In the genomic region with DNA sequence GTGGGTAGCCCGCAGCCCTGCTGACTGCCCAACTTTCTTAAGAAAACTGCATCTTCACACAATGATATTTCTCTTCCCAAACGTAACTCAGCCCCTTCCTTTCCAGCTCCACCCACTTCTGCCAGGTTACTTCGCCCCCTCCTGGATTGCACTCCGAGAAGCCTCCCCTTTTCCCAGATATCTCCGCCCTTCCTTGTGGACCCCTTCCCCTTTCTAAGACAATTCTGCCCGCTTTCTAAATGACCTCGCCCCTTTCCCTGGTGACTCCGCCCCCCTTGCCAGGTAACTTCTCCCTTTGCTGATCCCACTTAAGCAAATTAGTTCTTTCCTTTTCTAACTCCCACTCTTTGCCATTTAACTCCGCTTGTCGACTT, we compare ENCODE assay signal across 1 cellular context.
TF ChIP-seq lines count a peak whose summit lies in the region.

No MANE protein-coding gene starts in this region.

TF ChIP-seq in HCT116, 20 proteins besides CTCF, POLR2A, EP300 and RAD21:
- TF ChIP-seq JUND (IDR thresholded peaks at IDR 0.05): no peak
- no peak for TF ChIP-seq EZH2 (IDR thresholded peaks at IDR 0.05)
- no peak for TF ChIP-seq CBX3 (IDR thresholded peaks at IDR 0.05; ENCODE audit: low read depth)
- no peak for TF ChIP-seq SIN3A (IDR thresholded peaks at IDR 0.05; ENCODE audit: low read depth)
- TF ChIP-seq CEBPB (IDR thresholded peaks at IDR 0.05; ENCODE audit: low read depth): no peak
- TF ChIP-seq, protein P1, sequence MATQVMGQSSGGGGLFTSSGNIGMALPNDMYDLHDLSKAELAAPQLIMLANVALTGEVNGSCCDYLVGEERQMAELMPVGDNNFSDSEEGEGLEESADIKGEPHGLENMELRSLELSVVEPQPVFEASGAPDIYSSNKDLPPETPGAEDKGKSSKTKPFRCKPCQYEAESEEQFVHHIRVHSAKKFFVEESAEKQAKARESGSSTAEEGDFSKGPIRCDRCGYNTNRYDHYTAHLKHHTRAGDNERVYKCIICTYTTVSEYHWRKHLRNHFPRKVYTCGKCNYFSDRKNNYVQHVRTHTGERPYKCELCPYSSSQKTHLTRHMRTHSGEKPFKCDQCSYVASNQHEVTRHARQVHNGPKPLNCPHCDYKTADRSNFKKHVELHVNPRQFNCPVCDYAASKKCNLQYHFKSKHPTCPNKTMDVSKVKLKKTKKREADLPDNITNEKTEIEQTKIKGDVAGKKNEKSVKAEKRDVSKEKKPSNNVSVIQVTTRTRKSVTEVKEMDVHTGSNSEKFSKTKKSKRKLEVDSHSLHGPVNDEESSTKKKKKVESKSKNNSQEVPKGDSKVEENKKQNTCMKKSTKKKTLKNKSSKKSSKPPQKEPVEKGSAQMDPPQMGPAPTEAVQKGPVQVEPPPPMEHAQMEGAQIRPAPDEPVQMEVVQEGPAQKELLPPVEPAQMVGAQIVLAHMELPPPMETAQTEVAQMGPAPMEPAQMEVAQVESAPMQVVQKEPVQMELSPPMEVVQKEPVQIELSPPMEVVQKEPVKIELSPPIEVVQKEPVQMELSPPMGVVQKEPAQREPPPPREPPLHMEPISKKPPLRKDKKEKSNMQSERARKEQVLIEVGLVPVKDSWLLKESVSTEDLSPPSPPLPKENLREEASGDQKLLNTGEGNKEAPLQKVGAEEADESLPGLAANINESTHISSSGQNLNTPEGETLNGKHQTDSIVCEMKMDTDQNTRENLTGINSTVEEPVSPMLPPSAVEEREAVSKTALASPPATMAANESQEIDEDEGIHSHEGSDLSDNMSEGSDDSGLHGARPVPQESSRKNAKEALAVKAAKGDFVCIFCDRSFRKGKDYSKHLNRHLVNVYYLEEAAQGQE (IDR thresholded peaks at IDR 0.05; ENCODE audit: low read depth): no peak
- TF ChIP-seq, protein P2, sequence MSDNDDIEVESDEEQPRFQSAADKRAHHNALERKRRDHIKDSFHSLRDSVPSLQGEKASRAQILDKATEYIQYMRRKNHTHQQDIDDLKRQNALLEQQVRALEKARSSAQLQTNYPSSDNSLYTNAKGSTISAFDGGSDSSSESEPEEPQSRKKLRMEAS (IDR thresholded peaks at IDR 0.05): no peak
- TF ChIP-seq, protein P3, sequence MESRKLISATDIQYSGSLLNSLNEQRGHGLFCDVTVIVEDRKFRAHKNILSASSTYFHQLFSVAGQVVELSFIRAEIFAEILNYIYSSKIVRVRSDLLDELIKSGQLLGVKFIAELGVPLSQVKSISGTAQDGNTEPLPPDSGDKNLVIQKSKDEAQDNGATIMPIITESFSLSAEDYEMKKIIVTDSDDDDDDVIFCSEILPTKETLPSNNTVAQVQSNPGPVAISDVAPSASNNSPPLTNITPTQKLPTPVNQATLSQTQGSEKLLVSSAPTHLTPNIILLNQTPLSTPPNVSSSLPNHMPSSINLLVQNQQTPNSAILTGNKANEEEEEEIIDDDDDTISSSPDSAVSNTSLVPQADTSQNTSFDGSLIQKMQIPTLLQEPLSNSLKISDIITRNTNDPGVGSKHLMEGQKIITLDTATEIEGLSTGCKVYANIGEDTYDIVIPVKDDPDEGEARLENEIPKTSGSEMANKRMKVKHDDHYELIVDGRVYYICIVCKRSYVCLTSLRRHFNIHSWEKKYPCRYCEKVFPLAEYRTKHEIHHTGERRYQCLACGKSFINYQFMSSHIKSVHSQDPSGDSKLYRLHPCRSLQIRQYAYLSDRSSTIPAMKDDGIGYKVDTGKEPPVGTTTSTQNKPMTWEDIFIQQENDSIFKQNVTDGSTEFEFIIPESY (IDR thresholded peaks at IDR 0.05; ENCODE audit: extremely low read depth, insufficient replicate concordance, low read length): no peak
- TF ChIP-seq TCF7L2 (IDR thresholded peaks at IDR 0.05; ENCODE audit: borderline replicate concordance, extremely low read depth, insufficient read depth, insufficient read length): no peak
TF ChIP-seq in HCT116: peak in this region for 0.
